Comparison of ENCODE assay signal across 17 cellular contexts in the genomic region with DNA sequence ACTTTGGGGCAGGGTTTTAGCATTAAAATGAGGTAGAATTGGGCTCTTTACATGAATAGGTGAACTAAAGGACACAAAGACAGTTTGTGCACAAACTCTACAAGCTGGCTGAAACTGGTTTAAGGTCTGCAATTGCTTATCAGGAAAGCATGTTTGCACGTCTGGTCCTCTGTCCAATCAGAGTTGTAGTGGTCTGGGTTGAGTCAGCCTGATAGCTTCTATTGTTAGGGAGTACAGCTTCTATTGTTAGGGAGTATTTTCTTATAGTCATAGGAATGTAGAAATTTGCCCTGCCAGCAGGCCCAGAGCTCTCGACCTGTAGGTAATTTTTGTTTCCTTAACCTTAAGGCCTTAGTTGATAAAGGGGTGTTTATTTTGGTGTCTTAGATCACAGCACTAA.
"Had no signal": no experiment of that assay in that cellular context is flagged by ENCODE, and none has a peak within 500 bp of the region (broad histone marks: within the 10 kb centered on the region; RNA-seq: fewer than 3 reads in every experiment).

No MANE protein-coding gene starts in this region.

- FAIRE-seq: small intestine had no signal

- H3K4me3 Mint-ChIP-seq: activated CD4-positive, alpha-beta memory T cell treated with anti-CD3 and anti-CD28 coated beads, Interleukin-2, amount 10 ng/mL, durations not matched to agents 7 days and 5 days; activated T-cell treated with anti-CD3 and anti-CD28 coated beads, Interleukin-2, amount 50 U/mL, for 72 hours; effector memory CD8-positive, alpha-beta T cell; immature natural killer cell; neural crest cell; T-helper 2 cell treated with Interferon-gamma antibody and Interleukin-4, amounts not matched to agents 5 μg/mL and 100 μg/mL, for 36 hours had no signal

- H3K27me3 Mint-ChIP-seq: activated CD4-positive, alpha-beta memory T cell treated with anti-CD3 and anti-CD28 coated beads, Interleukin-2, amount 10 ng/mL, durations not matched to agents 7 days and 5 days; effector memory CD8-positive, alpha-beta T cell had no signal

- H3K4me1 ChIP-seq: parathyroid adenoma, tibial artery, uterus had no signal

- H3K27me3 ChIP-seq: tibial artery, uterus had no signal

- H3K79me2 ChIP-seq: parathyroid adenoma had no signal

- H3K27ac Mint-ChIP-seq: activated CD4-positive, alpha-beta memory T cell treated with anti-CD3 and anti-CD28 coated beads, Interleukin-2, amount 10 ng/mL, durations not matched to agents 7 days and 5 days; activated T-cell treated with anti-CD3 and anti-CD28 coated beads, Interleukin-2, amount 50 U/mL, for 72 hours; effector memory CD8-positive, alpha-beta T cell; immature natural killer cell; T-helper 2 cell treated with Interferon-gamma antibody and Interleukin-4, amounts not matched to agents 5 μg/mL and 100 μg/mL, for 36 hours had no signal

- H3K36me3 ChIP-seq: tibial artery, uterus had no signal

- ATAC-seq: activated T-cell treated with anti-CD3 and anti-CD28 coated beads, Interleukin-2, amount 50 U/mL, for 72 hours; effector memory CD8-positive, alpha-beta T cell; left ventricle myocardium superior had no signal

- H3K27ac ChIP-seq: parathyroid adenoma, tibial artery, uterus had no signal

- H3K36me3 Mint-ChIP-seq: immature natural killer cell had no signal

- DNase-seq: activated CD4-positive, alpha-beta memory T cell treated with anti-CD3 and anti-CD28 coated beads, Interleukin-2, amount 10 ng/mL, durations not matched to agents 7 days and 5 days; activated gamma-delta T cell treated with Interleukin-2 at 50 U/mL for 16 hours; activated T-cell treated with anti-CD3 and anti-CD28 coated beads, Interleukin-2, amount 50 U/mL, for 72 hours; aorta; caudate nucleus; cortex of kidney; effector memory CD8-positive, alpha-beta T cell; hippocampal formation; immature natural killer cell; left ventricle myocardium superior; mesenchymal stem cell; small intestine; tibial artery; uterus had no signal

- H3K4me3 ChIP-seq: tibial artery, uterus had no signal

- H3K4me1 Mint-ChIP-seq: activated CD4-positive, alpha-beta memory T cell treated with anti-CD3 and anti-CD28 coated beads, Interleukin-2, amount 10 ng/mL, durations not matched to agents 7 days and 5 days; immature natural killer cell; neural crest cell had no signal

- H2AFZ ChIP-seq: parathyroid adenoma had no signal

- H3K9me3 ChIP-seq: tibial artery, uterus had no signal

- H3K9ac ChIP-seq: parathyroid adenoma had no signal
